8 cellular contexts compared by ENCODE assay signal in genomic region chr20:20568604-20569205, GRCh38.
A peak's percentile ranks its signal among the peaks of the same experiment; 100 is the strongest.
DNase-seq lines count a peak whose midpoint lies in the region; ATAC-seq and TF ChIP-seq lines count a peak whose summit lies in the region.

No MANE protein-coding gene starts in this region.

- no peak overlapping the region for H2BK12ac ChIP-seq in mesenchymal stem cell (ENCODE audit: low read length in 2 of 2)

- H3K27ac ChIP-seq in Panc1 (ENCODE audit: low read length) (no peak overlapping the region), mesenchymal stem cell (ENCODE audit: low read length, poor library complexity, severe bottlenecking) (no peak overlapping the region)

- H3K9ac ChIP-seq in mesenchymal stem cell (ENCODE audit: low read length), result no peak overlapping the region

- CTCF ChIA-PET in Panc1 (lab: Charles Lee), result no interaction called here

- in situ Hi-C loops in Panc1 (cut with HindIII; ENCODE audit: low pct_unique_long_range_greater_than_20kb, low sequenced_read_pairs), result no loop called here

- H3K4ac ChIP-seq in mesenchymal stem cell (ENCODE audit: low read depth in 1 of 2, low read length in 2 of 2), result no peak overlapping the region

- no peaks in the 10 kb centered on the region for H3K79me1 ChIP-seq in mesenchymal stem cell (replicated peaks; ENCODE audit: low read length, poor library complexity, severe bottlenecking)

- no peak overlapping the region for H2BK15ac ChIP-seq in mesenchymal stem cell (ENCODE audit: low read depth, poor library complexity, severe bottlenecking)

- H3K4me1 ChIP-seq in Panc1 (ENCODE audit: control insufficient read depth, insufficient read depth, low read length) (no peaks in the 10 kb centered on the region), mesenchymal stem cell (ENCODE audit: control insufficient read depth, insufficient read depth, low read depth, low read length) (no peaks in the 10 kb centered on the region)

- H4K91ac ChIP-seq in mesenchymal stem cell (ENCODE audit: low read length), result no peak overlapping the region

- ATAC-seq in Panc1 (no peak), HG02571 (IDR thresholded peaks at IDR 0.05; ENCODE audit: unreplicated experiment) (no peak), HG03280 (IDR thresholded peaks at IDR 0.05; ENCODE audit: unreplicated experiment) (no peak)

- H3K14ac ChIP-seq in mesenchymal stem cell (ENCODE audit: low read length in 2 of 2), result no peak overlapping the region

- H4K8ac ChIP-seq in mesenchymal stem cell (ENCODE audit: low read length), result no peak overlapping the region

- POLR2A ChIA-PET in Panc1 (lab: Charles Lee), result no interaction called here

- no peak overlapping the region for H2AK5ac ChIP-seq in mesenchymal stem cell (ENCODE audit: low read length, severe bottlenecking)

- H3K4me3 ChIP-seq in Panc1 (ENCODE audit: low read depth in 2 of 2, low read length in 2 of 2) (no peak overlapping the region), mesenchymal stem cell (ENCODE audit: insufficient read depth in 1 of 2, low read depth in 1 of 2, low read length in 2 of 2) (no peak overlapping the region)

- H2BK120ac ChIP-seq in mesenchymal stem cell (ENCODE audit: low read depth, low read length), result no peak overlapping the region

- H3K27me3 ChIP-seq in Panc1 (ENCODE audit: control insufficient read depth, insufficient read depth, low read length) (no peaks in the 10 kb centered on the region), mesenchymal stem cell (ENCODE audit: control insufficient read depth in 1 of 2, insufficient read depth in 1 of 2, low read length in 2 of 2) (no peaks in the 10 kb centered on the region)

- no peak overlapping the region for H3K4me2 ChIP-seq in mesenchymal stem cell (ENCODE audit: low read length, poor library complexity, severe bottlenecking)

- H2BK5ac ChIP-seq in mesenchymal stem cell (ENCODE audit: low read depth, low read length, poor library complexity, severe bottlenecking), result no peak overlapping the region

- no peak overlapping the region for H3K23ac ChIP-seq in mesenchymal stem cell (ENCODE audit: low read length in 2 of 2)

- TF ChIP-seq CTCF in Panc1 (IDR thresholded peaks at IDR 0.05), result peak; percentile 79; the same call in 1 of the 2 replicates

- no TSS peak for BruUV-seq in Panc1 (replicated peaks; lab: Mats Ljungman, UMichigan)

- H3K18ac ChIP-seq in mesenchymal stem cell (ENCODE audit: low read depth in 1 of 2, low read length in 2 of 2), result no peak overlapping the region

- intact Hi-C loops in Panc1 (cut with micrococcal nuclease; ENCODE audit: unreplicated experiment), result loop anchor here (2.0 kb wide), 2 partner anchors 208 to 486 kb away; no protein-coding TSS in a partner anchor

- DNase-seq in SKM-1 treated with dmso at 0.1 percent for 144 hours (lab: John Stamatoyannopoulos, UW; ENCODE audit: unreplicated experiment), result peak; percentile 27
- DNase-seq in SKM-1 (lab: John Stamatoyannopoulos, UW; ENCODE audit: unreplicated experiment), result no peak
- peak; percentile 33 to 71 for DNase-seq in Kasumi-1 (lab: John Stamatoyannopoulos, UW)
- DNase-seq in Panc1 (ENCODE audit: low read depth, low spot score), result peak; percentile 25
- DNase-seq in cerebellum (ENCODE audit: low spot score), result peak; percentile 76
- DNase-seq in mesenchymal stem cell, result peak; percentile 47

- H3K36me3 ChIP-seq in Panc1 (ENCODE audit: control insufficient read depth, insufficient read depth, low read length), result no peaks in the 10 kb centered on the region
- peaks cover 3 to 5% of the 10 kb centered on the region in 2 experiments for H3K36me3 ChIP-seq in mesenchymal stem cell (ENCODE audit: control insufficient read depth in 1 of 2, insufficient read depth in 2 of 2, low read depth in 1 of 2, low read length in 2 of 2)

- no CpG with 5 or more reads among the region's 3 CpGs for WGBS in mesenchymal stem cell

- no peak overlapping the region for H2AFZ ChIP-seq in mesenchymal stem cell (ENCODE audit: low read depth, low read length)

- no peaks in the 10 kb centered on the region for H3K9me3 ChIP-seq in Panc1 (ENCODE audit: control insufficient read depth, insufficient read depth, low read depth, low read length)
- H3K9me3 ChIP-seq in mesenchymal stem cell (ENCODE audit: control insufficient read depth, low read length), result no peaks in the 10 kb centered on the region
